In genomic region chr12:26688344-26688904, GRCh38 we compare ENCODE assay signal across 1 cellular context.
TF ChIP-seq lines count a peak whose summit lies in the region.

No MANE protein-coding gene starts in this region.

TF ChIP-seq in K562, 482 proteins besides CTCF, POLR2A, EP300 and RAD21 (continued from another document):
- TF ChIP-seq, protein P1, sequence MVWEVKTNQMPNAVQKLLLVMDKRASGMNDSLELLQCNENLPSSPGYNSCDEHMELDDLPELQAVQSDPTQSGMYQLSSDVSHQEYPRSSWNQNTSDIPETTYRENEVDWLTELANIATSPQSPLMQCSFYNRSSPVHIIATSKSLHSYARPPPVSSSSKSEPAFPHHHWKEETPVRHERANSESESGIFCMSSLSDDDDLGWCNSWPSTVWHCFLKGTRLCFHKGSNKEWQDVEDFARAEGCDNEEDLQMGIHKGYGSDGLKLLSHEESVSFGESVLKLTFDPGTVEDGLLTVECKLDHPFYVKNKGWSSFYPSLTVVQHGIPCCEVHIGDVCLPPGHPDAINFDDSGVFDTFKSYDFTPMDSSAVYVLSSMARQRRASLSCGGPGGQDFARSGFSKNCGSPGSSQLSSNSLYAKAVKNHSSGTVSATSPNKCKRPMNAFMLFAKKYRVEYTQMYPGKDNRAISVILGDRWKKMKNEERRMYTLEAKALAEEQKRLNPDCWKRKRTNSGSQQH (CRISPR knock-in tag; IDR thresholded peaks at IDR 0.05), result peak; percentile 81; the same call in 1 of the 2 replicates
- TF ChIP-seq SMARCA4 (IDR thresholded peaks at IDR 0.05) (peak; percentile 47), PCBP1 (IDR thresholded peaks at IDR 0.05; ENCODE audit: low read depth, low read length, poor library complexity, severe bottlenecking) (no peak), DMBX1 (CRISPR knock-in tag; IDR thresholded peaks at IDR 0.05; ENCODE audit: borderline replicate concordance) (peak; percentile 64; the same call in 1 of the 2 replicates), JUND (IDR thresholded peaks at IDR 0.05; ENCODE audit: borderline replicate concordance, low read depth, low read length) (peak; percentile 92), JUND (tag; IDR thresholded peaks at IDR 0.05; ENCODE audit: borderline replicate concordance, low read depth, low read length) (peak; percentile 45; the same call in 1 of the 3 replicates), ZNF766 (CRISPR knock-in tag; conservative IDR thresholded peaks at IDR 0.05) (0 out of 2 replicates have a peak, but pooled peaks have one; percentile 41), KAT2B (IDR thresholded peaks at IDR 0.05; ENCODE audit: low read depth, low read length) (no peak), ELF4 (CRISPR knock-in tag; IDR thresholded peaks at IDR 0.05) (peak; percentile 90; the same call in 1 of the 2 replicates), ZNF778 (CRISPR knock-in tag; IDR thresholded peaks at IDR 0.05) (no peak), CREB1 (IDR thresholded peaks at IDR 0.05) (no peak), CREB1 (CRISPR knock-in tag; IDR thresholded peaks at IDR 0.05) (no peak), EHMT2 (IDR thresholded peaks at IDR 0.05) (peak; percentile 82), LARP7 (IDR thresholded peaks at IDR 0.05) (0 out of 2 replicates have a peak, but pooled peaks have one; percentile 43), NFRKB (IDR thresholded peaks at IDR 0.05; ENCODE audit: low read depth) (peak; percentile 78; the same call in 1 of the 2 replicates), ZNF445 (CRISPR knock-in tag; IDR thresholded peaks at IDR 0.05; ENCODE audit: low read depth) (no peak), ZNF717 (CRISPR knock-in tag; IDR thresholded peaks at IDR 0.05) (no peak), ARID1B (IDR thresholded peaks at IDR 0.05) (peak; percentile 38; the same call in 1 of the 2 replicates), NBN (IDR thresholded peaks at IDR 0.05; ENCODE audit: low read depth) (peak; percentile 31; the same call in 1 of the 2 replicates), JUN (IDR thresholded peaks at IDR 0.05; ENCODE audit: borderline replicate concordance, low read depth, low read length) (0 out of 2 replicates have a peak, but pooled peaks have one; percentile 43), JUN (CRISPR knock-in tag; IDR thresholded peaks at IDR 0.05; ENCODE audit: borderline replicate concordance) (no peak), NFIC (IDR thresholded peaks at IDR 0.05) (0 out of 2 replicates have a peak, but pooled peaks have one; percentile 34), SMARCE1 (IDR thresholded peaks at IDR 0.05) (0 out of 2 replicates have a peak, but pooled peaks have one; percentile 17), FOSL1 (tag; conservative IDR thresholded peaks at IDR 0.05) (peak; percentile 82), FOS (IDR thresholded peaks at IDR 0.05; ENCODE audit: extremely low read depth, insufficient read length) (peak; percentile 12), TRIM28 (IDR thresholded peaks at IDR 0.05) (no peak), HDGF (IDR thresholded peaks at IDR 0.05) (0 out of 2 replicates have a peak, but pooled peaks have one; percentile 40), ARID2 (IDR thresholded peaks at IDR 0.05) (0 out of 2 replicates have a peak, but pooled peaks have one; percentile 29), DPF2 (IDR thresholded peaks at IDR 0.05) (peak; percentile 21; the same call in 1 of the 2 replicates), ZNF316 (IDR thresholded peaks at IDR 0.05) (no peak), POLR2B (IDR thresholded peaks at IDR 0.05; ENCODE audit: low read depth, partially characterized antibody) (peak; percentile 36)
- TF ChIP-seq, protein P2, sequence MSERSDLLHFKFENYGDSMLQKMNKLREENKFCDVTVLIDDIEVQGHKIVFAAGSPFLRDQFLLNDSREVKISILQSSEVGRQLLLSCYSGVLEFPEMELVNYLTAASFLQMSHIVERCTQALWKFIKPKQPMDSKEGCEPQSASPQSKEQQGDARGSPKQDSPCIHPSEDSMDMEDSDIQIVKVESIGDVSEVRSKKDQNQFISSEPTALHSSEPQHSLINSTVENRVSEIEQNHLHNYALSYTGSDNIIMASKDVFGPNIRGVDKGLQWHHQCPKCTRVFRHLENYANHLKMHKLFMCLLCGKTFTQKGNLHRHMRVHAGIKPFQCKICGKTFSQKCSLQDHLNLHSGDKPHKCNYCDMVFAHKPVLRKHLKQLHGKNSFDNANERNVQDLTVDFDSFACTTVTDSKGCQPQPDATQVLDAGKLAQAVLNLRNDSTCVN (CRISPR knock-in tag; IDR thresholded peaks at IDR 0.05), result peak; percentile 82; the same call in 1 of the 2 replicates
- TF ChIP-seq, protein P3, sequence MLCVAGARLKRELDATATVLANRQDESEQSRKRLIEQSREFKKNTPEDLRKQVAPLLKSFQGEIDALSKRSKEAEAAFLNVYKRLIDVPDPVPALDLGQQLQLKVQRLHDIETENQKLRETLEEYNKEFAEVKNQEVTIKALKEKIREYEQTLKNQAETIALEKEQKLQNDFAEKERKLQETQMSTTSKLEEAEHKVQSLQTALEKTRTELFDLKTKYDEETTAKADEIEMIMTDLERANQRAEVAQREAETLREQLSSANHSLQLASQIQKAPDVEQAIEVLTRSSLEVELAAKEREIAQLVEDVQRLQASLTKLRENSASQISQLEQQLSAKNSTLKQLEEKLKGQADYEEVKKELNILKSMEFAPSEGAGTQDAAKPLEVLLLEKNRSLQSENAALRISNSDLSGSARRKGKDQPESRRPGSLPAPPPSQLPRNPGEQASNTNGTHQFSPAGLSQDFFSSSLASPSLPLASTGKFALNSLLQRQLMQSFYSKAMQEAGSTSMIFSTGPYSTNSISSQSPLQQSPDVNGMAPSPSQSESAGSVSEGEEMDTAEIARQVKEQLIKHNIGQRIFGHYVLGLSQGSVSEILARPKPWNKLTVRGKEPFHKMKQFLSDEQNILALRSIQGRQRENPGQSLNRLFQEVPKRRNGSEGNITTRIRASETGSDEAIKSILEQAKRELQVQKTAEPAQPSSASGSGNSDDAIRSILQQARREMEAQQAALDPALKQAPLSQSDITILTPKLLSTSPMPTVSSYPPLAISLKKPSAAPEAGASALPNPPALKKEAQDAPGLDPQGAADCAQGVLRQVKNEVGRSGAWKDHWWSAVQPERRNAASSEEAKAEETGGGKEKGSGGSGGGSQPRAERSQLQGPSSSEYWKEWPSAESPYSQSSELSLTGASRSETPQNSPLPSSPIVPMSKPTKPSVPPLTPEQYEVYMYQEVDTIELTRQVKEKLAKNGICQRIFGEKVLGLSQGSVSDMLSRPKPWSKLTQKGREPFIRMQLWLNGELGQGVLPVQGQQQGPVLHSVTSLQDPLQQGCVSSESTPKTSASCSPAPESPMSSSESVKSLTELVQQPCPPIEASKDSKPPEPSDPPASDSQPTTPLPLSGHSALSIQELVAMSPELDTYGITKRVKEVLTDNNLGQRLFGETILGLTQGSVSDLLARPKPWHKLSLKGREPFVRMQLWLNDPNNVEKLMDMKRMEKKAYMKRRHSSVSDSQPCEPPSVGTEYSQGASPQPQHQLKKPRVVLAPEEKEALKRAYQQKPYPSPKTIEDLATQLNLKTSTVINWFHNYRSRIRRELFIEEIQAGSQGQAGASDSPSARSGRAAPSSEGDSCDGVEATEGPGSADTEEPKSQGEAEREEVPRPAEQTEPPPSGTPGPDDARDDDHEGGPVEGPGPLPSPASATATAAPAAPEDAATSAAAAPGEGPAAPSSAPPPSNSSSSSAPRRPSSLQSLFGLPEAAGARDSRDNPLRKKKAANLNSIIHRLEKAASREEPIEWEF (CRISPR knock-in tag; IDR thresholded peaks at IDR 0.05), result no peak
- TF ChIP-seq, protein P4, sequence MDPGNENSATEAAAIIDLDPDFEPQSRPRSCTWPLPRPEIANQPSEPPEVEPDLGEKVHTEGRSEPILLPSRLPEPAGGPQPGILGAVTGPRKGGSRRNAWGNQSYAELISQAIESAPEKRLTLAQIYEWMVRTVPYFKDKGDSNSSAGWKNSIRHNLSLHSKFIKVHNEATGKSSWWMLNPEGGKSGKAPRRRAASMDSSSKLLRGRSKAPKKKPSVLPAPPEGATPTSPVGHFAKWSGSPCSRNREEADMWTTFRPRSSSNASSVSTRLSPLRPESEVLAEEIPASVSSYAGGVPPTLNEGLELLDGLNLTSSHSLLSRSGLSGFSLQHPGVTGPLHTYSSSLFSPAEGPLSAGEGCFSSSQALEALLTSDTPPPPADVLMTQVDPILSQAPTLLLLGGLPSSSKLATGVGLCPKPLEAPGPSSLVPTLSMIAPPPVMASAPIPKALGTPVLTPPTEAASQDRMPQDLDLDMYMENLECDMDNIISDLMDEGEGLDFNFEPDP (CRISPR knock-in tag; IDR thresholded peaks at IDR 0.05), result no peak
- TF ChIP-seq, protein P5, sequence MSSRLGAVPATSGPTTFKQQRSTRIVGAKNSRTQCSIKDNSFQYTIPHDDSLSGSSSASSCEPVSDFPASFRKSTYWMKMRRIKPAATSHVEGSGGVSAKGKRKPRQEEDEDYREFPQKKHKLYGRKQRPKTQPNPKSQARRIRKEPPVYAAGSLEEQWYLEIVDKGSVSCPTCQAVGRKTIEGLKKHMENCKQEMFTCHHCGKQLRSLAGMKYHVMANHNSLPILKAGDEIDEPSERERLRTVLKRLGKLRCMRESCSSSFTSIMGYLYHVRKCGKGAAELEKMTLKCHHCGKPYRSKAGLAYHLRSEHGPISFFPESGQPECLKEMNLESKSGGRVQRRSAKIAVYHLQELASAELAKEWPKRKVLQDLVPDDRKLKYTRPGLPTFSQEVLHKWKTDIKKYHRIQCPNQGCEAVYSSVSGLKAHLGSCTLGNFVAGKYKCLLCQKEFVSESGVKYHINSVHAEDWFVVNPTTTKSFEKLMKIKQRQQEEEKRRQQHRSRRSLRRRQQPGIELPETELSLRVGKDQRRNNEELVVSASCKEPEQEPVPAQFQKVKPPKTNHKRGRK (tag; IDR thresholded peaks at IDR 0.05), result peak; percentile 93
- TF ChIP-seq, protein P6, sequence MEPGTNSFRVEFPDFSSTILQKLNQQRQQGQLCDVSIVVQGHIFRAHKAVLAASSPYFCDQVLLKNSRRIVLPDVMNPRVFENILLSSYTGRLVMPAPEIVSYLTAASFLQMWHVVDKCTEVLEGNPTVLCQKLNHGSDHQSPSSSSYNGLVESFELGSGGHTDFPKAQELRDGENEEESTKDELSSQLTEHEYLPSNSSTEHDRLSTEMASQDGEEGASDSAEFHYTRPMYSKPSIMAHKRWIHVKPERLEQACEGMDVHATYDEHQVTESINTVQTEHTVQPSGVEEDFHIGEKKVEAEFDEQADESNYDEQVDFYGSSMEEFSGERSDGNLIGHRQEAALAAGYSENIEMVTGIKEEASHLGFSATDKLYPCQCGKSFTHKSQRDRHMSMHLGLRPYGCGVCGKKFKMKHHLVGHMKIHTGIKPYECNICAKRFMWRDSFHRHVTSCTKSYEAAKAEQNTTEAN (CRISPR knock-in tag; IDR thresholded peaks at IDR 0.05), result no peak
- TF ChIP-seq, protein P7, sequence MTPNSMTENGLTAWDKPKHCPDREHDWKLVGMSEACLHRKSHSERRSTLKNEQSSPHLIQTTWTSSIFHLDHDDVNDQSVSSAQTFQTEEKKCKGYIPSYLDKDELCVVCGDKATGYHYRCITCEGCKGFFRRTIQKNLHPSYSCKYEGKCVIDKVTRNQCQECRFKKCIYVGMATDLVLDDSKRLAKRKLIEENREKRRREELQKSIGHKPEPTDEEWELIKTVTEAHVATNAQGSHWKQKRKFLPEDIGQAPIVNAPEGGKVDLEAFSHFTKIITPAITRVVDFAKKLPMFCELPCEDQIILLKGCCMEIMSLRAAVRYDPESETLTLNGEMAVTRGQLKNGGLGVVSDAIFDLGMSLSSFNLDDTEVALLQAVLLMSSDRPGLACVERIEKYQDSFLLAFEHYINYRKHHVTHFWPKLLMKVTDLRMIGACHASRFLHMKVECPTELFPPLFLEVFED (CRISPR knock-in tag; conservative IDR thresholded peaks at IDR 0.05), result peak; percentile 66; the same call in 1 of the 2 replicates
TF ChIP-seq in K562: peak in this region for 24.
